Comparison of ENCODE assay signal across 9 cellular contexts in the genomic region with DNA sequence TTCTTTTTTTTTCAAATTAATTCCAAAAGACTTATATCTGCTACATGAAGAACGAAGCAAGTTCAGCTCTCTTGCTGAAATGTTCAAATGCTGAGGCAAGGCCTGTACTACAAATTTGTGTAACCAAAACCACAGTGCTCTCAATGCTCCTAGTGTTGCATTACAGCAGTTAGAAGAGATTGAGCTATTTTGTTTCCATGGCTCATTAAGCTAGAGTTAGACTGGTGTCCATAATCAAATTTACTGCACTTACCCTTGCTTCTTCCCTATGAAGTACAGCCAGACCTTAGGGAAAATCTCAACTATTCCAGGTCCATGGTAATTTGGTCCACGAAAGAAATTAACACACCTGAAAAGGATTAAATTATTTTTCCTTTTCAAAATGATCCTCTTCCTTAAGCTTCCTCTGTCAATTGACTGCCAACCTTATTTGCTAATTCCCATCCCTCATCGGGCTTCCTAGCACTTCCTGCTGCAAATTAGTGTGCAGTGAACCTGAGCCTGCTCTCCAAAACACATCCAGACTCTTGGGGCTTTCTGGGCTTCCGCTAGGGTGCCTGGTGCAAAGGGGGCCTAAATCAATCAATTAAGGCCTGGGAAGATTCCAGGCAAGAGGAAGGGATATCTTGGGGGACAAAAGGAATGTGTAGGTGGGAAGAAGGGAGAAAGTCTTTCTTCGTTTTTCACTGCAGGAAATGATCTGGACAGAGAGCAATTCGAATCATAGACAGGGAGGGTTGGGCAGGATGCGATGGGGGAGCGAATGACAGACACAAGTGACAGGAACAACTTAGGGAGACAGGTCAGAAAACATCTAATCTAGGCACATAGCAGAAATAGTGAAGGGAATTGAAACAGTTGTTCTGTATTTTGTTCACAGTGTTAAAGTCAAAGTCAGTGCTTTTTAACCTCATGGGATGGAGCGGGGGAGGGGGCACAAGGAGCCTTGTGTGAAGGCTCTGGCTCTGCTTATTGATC.
DNase-seq lines count a peak whose midpoint lies in the region; ATAC-seq and FAIRE-seq lines count a peak whose summit lies in the region.
"Had no signal": no experiment of that assay in that cellular context is flagged by ENCODE, and none has a peak within 500 bp of the region (broad histone marks: within the 10 kb centered on the region; RNA-seq: fewer than 3 reads in every experiment).

No MANE protein-coding gene starts in this region.

- H3K4me1 ChIP-seq in HUES48 (ENCODE audit: control insufficient read depth, insufficient read depth, low read length), result peaks cover 58% of the 10 kb centered on the region
- H3K4me1 ChIP-seq in muscle layer of duodenum (ENCODE audit: control insufficient read depth in 1 of 2, insufficient read depth in 2 of 2, low read length in 2 of 2), result peaks cover 17 to 23% of the 10 kb centered on the region in 2 donors

- no peaks in the 10 kb centered on the region for H3K27me3 Mint-ChIP-seq in activated CD8-positive, alpha-beta T cell treated with anti-CD3 and anti-CD28 coated beads, Interleukin-2, amount 10 ng/mL, durations not matched to agents 7 days and 5 days (ENCODE audit: low read depth)

- H3K36me3 Mint-ChIP-seq in activated CD8-positive, alpha-beta T cell treated with anti-CD3 and anti-CD28 coated beads, Interleukin-2, amount 10 ng/mL, durations not matched to agents 7 days and 5 days (ENCODE audit: low read depth), result peaks cover 14% of the 10 kb centered on the region

- H3K27ac Mint-ChIP-seq in activated CD8-positive, alpha-beta T cell treated with anti-CD3 and anti-CD28 coated beads, Interleukin-2, amount 10 ng/mL, durations not matched to agents 7 days and 5 days, result no peak overlapping the region

- peaks cover 13% of the 10 kb centered on the region for H3K4me1 Mint-ChIP-seq in activated CD8-positive, alpha-beta T cell treated with anti-CD3 and anti-CD28 coated beads, Interleukin-2, amount 10 ng/mL, durations not matched to agents 7 days and 5 days (ENCODE audit: low read depth)

- H3K36me3 ChIP-seq in HUES48 (ENCODE audit: control insufficient read depth, insufficient read depth, low read length), result no peaks in the 10 kb centered on the region
- no peaks in the 10 kb centered on the region for H3K36me3 ChIP-seq in muscle layer of duodenum (ENCODE audit: control insufficient read depth in 1 of 2, insufficient read depth in 2 of 2, low read length in 2 of 2)
- no peaks in the 10 kb centered on the region for H3K36me3 ChIP-seq in H7 (replicated peaks; ENCODE audit: control insufficient read depth, insufficient read depth, low read length)

- H3K27me3 ChIP-seq in HUES48 (ENCODE audit: control insufficient read depth, insufficient read depth, low read length) (no peaks in the 10 kb centered on the region), muscle layer of duodenum (ENCODE audit: low read depth, low read length) (no peaks in the 10 kb centered on the region), H7 (ENCODE audit: control insufficient read depth, insufficient read depth, low read length) (no peaks in the 10 kb centered on the region)

- CTCF ChIA-PET in activated CD8-positive, alpha-beta T cell treated with anti-CD3 and anti-CD28 coated beads, Interleukin-2, amount 10 ng/mL, durations not matched to agents 7 days and 5 days (lab: Charles Lee), result interaction anchor here (0.9 to 3.9 kb wide), 21 partner anchors 8 to 255 kb away, joined by 3 to 133 read pairs (median 9); no protein-coding TSS in a partner anchor

- POLR2A ChIA-PET in activated CD8-positive, alpha-beta T cell treated with anti-CD3 and anti-CD28 coated beads, Interleukin-2, amount 10 ng/mL, durations not matched to agents 7 days and 5 days (lab: Charles Lee), result interaction anchor here (0.7 to 2.6 kb wide), 7 partner anchors 18 to 90 kb away, joined by 3 to 51 read pairs (median 21); no protein-coding TSS in a partner anchor

- DNase-seq in DMS53 (lab: John Stamatoyannopoulos, UW) (peak; percentile 50), H7 (no peak), D341Med (ENCODE audit: low spot score) (no peak), mesenteric fat pad (ENCODE audit: low spot score) (no peak), GM19239 (ENCODE audit: insufficient read length, low spot score) (no peak)
- DNase-seq in activated CD8-positive, alpha-beta T cell treated with anti-CD3 and anti-CD28 coated beads, Interleukin-2, amount 10 ng/mL, durations not matched to agents 7 days and 5 days, result peak; percentile 49
- DNase-seq: cortex of kidney had no signal

- peaks cover 3% of the 10 kb centered on the region for H3K9me3 Mint-ChIP-seq in activated CD8-positive, alpha-beta T cell treated with anti-CD3 and anti-CD28 coated beads, Interleukin-2, amount 10 ng/mL, durations not matched to agents 7 days and 5 days (ENCODE audit: insufficient read depth)

- H3K4me3 Mint-ChIP-seq in activated CD8-positive, alpha-beta T cell treated with anti-CD3 and anti-CD28 coated beads, Interleukin-2, amount 10 ng/mL, durations not matched to agents 7 days and 5 days, result no peak overlapping the region

- peak overlapping the region; percentile 37; the same call in 1 of the 2 replicates for H3K9ac ChIP-seq in HUES48 (ENCODE audit: low read depth, low read length)

- ATAC-seq in activated CD8-positive, alpha-beta T cell treated with anti-CD3 and anti-CD28 coated beads, Interleukin-2, amount 10 ng/mL, durations not matched to agents 7 days and 5 days, result peak; percentile 11

- H3K4me3 ChIP-seq in HUES48 (ENCODE audit: low read depth, low read length) (no peak overlapping the region), muscle layer of duodenum (ENCODE audit: low read depth in 1 of 2, low read length in 2 of 2) (peak overlapping the region in 1 of 2 donors; percentile 60), H7 (ENCODE audit: insufficient read depth, low read depth, low read length) (no peak overlapping the region)

- H3K9me3 ChIP-seq in HUES48 (ENCODE audit: control insufficient read depth, insufficient read depth, low read length) (no peaks in the 10 kb centered on the region), muscle layer of duodenum (ENCODE audit: control insufficient read depth in 1 of 2, low read length in 2 of 2) (no peaks in the 10 kb centered on the region)

- no peak for FAIRE-seq in GM19239 (lab: Jason Lieb, UNC)

- H3K27ac ChIP-seq in HUES48 (ENCODE audit: low read depth, low read length) (peak overlapping the region; percentile 65), muscle layer of duodenum (ENCODE audit: low read length) (peak overlapping the region; percentile 87)

Comparison
In these comparisons a context has a peak if more than half of its experiments do, and no peak if none do; other contexts are left out.
1. DNase-seq: peak in DMS53 (single experiment) and activated CD8-positive, alpha-beta T cell treated with anti-CD3 and anti-CD28 coated beads, Interleukin-2, amount 10 ng/mL, durations not matched to agents 7 days and 5 days (single experiment); none in H7 (single experiment), D341Med (single experiment), mesenteric fat pad (single experiment) and GM19239 (single experiment).